In the genomic region with DNA sequence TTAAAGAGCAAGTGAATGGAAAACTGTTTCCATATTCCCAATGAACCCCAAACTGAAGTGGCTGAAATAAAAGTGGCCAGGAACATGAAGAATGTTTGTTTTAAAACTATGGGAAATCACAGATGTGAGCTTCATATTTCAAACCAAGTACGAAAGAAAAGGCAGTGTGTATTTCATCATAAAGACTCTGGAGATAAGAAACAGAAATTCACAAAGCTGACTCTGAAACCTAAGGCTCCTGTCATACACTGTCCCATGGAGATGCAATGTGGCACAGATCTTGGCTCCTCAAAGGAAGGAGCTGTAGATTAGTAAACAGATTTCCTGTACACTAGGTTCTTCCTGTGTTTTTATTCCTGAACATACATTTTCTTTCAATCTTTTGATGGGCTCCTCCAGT, we compare ENCODE assay signal across 24 cellular contexts.
DNase-seq lines count a peak whose midpoint lies in the region; ATAC-seq and TF ChIP-seq lines count a peak whose summit lies in the region.
"Had no signal": no experiment of that assay in that cellular context is flagged by ENCODE, and none has a peak within 500 bp of the region (broad histone marks: within the 10 kb centered on the region; RNA-seq: fewer than 3 reads in every experiment).

No MANE protein-coding gene starts in this region.

- in situ Hi-C loops in Panc1 (cut with HindIII; ENCODE audit: low pct_unique_long_range_greater_than_20kb, low sequenced_read_pairs): no loop called here

- no CpG with 5 or more reads among the region's 1 CpG for WGBS in mesendoderm (ENCODE audit: extremely low coverage, insufficient coverage, low lambda C conversion rate)

- no TSS peak for BruUV-seq in Caco-2 (replicated peaks; lab: Mats Ljungman, UMichigan)
- BruUV-seq in Panc1 (replicated peaks; lab: Mats Ljungman, UMichigan): TSS peak; percentile 24

- no peak overlapping the region for H3K9ac ChIP-seq in mesendoderm (ENCODE audit: low read length)
- H3K9ac ChIP-seq: BLaER1 had no signal

- no peak overlapping the region for H3K4me2 ChIP-seq in mesendoderm (ENCODE audit: low read length)
- H3K4me2 ChIP-seq: BLaER1 had no signal

- no peak overlapping the region for H3K4me3 Mint-ChIP-seq in Caco-2 (ENCODE audit: unreplicated experiment)
- H3K4me3 Mint-ChIP-seq in endothelial cell (ENCODE audit: unreplicated experiment): no peak overlapping the region
- no peak overlapping the region for H3K4me3 Mint-ChIP-seq in mesothelial cell of epicardium
- H3K4me3 Mint-ChIP-seq in activated naive CD4-positive, alpha-beta T cell treated with anti-CD3 and anti-CD28 coated beads, Interleukin-2, amount 10 ng/mL, durations not matched to agents 7 days and 5 days: no peak overlapping the region
- H3K4me3 Mint-ChIP-seq: activated CD4-positive, alpha-beta memory T cell treated with anti-CD3 and anti-CD28 coated beads, Interleukin-2, amount 10 ng/mL, durations not matched to agents 7 days and 5 days; activated naive CD4-positive, alpha-beta T cell treated with anti-CD3 and anti-CD28 coated beads, Interleukin-2, amount 50 U/mL, for 24 hours had no signal

- H3K27ac Mint-ChIP-seq in Caco-2 (ENCODE audit: unreplicated experiment): peak overlapping the region; percentile 79
- peak overlapping the region; percentile 1 for H3K27ac Mint-ChIP-seq in endothelial cell (ENCODE audit: unreplicated experiment)
- H3K27ac Mint-ChIP-seq in mesothelial cell of epicardium: peak overlapping the region; percentile 84
- no peak overlapping the region for H3K27ac Mint-ChIP-seq in activated naive CD4-positive, alpha-beta T cell treated with anti-CD3 and anti-CD28 coated beads, Interleukin-2, amount 10 ng/mL, durations not matched to agents 7 days and 5 days
- H3K27ac Mint-ChIP-seq: activated CD4-positive, alpha-beta memory T cell treated with anti-CD3 and anti-CD28 coated beads, Interleukin-2, amount 10 ng/mL, durations not matched to agents 7 days and 5 days; activated naive CD4-positive, alpha-beta T cell treated with anti-CD3 and anti-CD28 coated beads, Interleukin-2, amount 50 U/mL, for 24 hours; activated T-helper 2 cell treated with anti-CD3 and anti-CD28 coated beads, Interferon-gamma antibody, Interleukin-2, Interleukin-4, amounts not matched to agents 10 μg/mL and 5 μg/mL and 100 μg/mL, durations not matched to agents 14 hours and 24 hours and 36 hours had no signal

- TF ChIP-seq CTCF in Caco-2 (IDR thresholded peaks at IDR 0.05; ENCODE audit: insufficient read depth in 1 of 2, low read depth in 1 of 2, low read length in 1 of 2, severe bottlenecking in 1 of 2, unreplicated experiment in 1 of 2) (no peak), Panc1 (IDR thresholded peaks at IDR 0.05) (no peak), endothelial cell (IDR thresholded peaks at IDR 0.05; ENCODE audit: unreplicated experiment) (no peak), mesothelial cell of epicardium (IDR thresholded peaks at IDR 0.05; ENCODE audit: unreplicated experiment) (no peak)

- H2AK5ac ChIP-seq in mesendoderm (ENCODE audit: low read length): no peak overlapping the region

- H3K79me1 ChIP-seq in mesendoderm (ENCODE audit: low read length): no peaks in the 10 kb centered on the region

- H3K36me3 Mint-ChIP-seq in Caco-2 (ENCODE audit: insufficient read depth, unreplicated experiment): peaks cover 86% of the 10 kb centered on the region
- H3K36me3 Mint-ChIP-seq in endothelial cell (ENCODE audit: low read depth, unreplicated experiment): peaks cover 14% of the 10 kb centered on the region
- peaks cover 56% of the 10 kb centered on the region for H3K36me3 Mint-ChIP-seq in mesothelial cell of epicardium
- H3K36me3 Mint-ChIP-seq in activated naive CD4-positive, alpha-beta T cell treated with anti-CD3 and anti-CD28 coated beads, Interleukin-2, amount 10 ng/mL, durations not matched to agents 7 days and 5 days: peaks cover 54% of the 10 kb centered on the region

- CTCF ChIA-PET in Caco-2 (lab: Charles Lee): interaction anchor here (2.4 kb wide), 1 partner anchor 50 kb away, joined by 7 read pairs; no protein-coding TSS in a partner anchor
- CTCF ChIA-PET in Panc1 (lab: Charles Lee): no interaction called here
- CTCF ChIA-PET in activated naive CD4-positive, alpha-beta T cell treated with anti-CD3 and anti-CD28 coated beads, Interleukin-2, amount 10 ng/mL, durations not matched to agents 7 days and 5 days (lab: Charles Lee): no interaction called here

- no peak overlapping the region for H3K4ac ChIP-seq in mesendoderm (ENCODE audit: low read depth, low read length)

- H3K79me2 ChIP-seq in mesendoderm (ENCODE audit: control insufficient read depth, insufficient read depth, low read length): no peaks in the 10 kb centered on the region

- peaks cover 5% of the 10 kb centered on the region; the same call in 1 of the 2 replicates for H3K4me1 ChIP-seq in Caco-2
- H3K4me1 ChIP-seq in Panc1 (ENCODE audit: control insufficient read depth, insufficient read depth, low read length): no peaks in the 10 kb centered on the region
- no peaks in the 10 kb centered on the region for H3K4me1 ChIP-seq in mesendoderm (ENCODE audit: control insufficient read depth, low read depth, low read length)
- H3K4me1 ChIP-seq: ascending aorta, BLaER1, right lobe of liver had no signal

- H2BK5ac ChIP-seq in mesendoderm (ENCODE audit: low read length): no peak overlapping the region

- intact Hi-C loops in Caco-2 (cut with micrococcal nuclease; ENCODE audit: unreplicated experiment) (no loop called here), Panc1 (cut with micrococcal nuclease; ENCODE audit: unreplicated experiment) (no loop called here)

- no peak overlapping the region for H3K27ac ChIP-seq in Panc1 (ENCODE audit: low read length)
- H3K27ac ChIP-seq in mesendoderm (ENCODE audit: low read depth, low read length): no peak overlapping the region
- H3K27ac ChIP-seq: ascending aorta, BLaER1, dorsolateral prefrontal cortex, right lobe of liver, tibial nerve had no signal

- no peaks in the 10 kb centered on the region for H3K9me3 Mint-ChIP-seq in Caco-2 (ENCODE audit: unreplicated experiment)
- H3K9me3 Mint-ChIP-seq in endothelial cell (ENCODE audit: unreplicated experiment): no peaks in the 10 kb centered on the region
- H3K9me3 Mint-ChIP-seq in mesothelial cell of epicardium: no peaks in the 10 kb centered on the region
- no peaks in the 10 kb centered on the region for H3K9me3 Mint-ChIP-seq in activated naive CD4-positive, alpha-beta T cell treated with anti-CD3 and anti-CD28 coated beads, Interleukin-2, amount 10 ng/mL, durations not matched to agents 7 days and 5 days
- H3K9me3 Mint-ChIP-seq: activated CD4-positive, alpha-beta memory T cell treated with anti-CD3 and anti-CD28 coated beads, Interleukin-2, amount 10 ng/mL, durations not matched to agents 7 days and 5 days; activated naive CD4-positive, alpha-beta T cell treated with anti-CD3 and anti-CD28 coated beads, Interleukin-2, amount 50 U/mL, for 24 hours; activated T-helper 2 cell treated with anti-CD3 and anti-CD28 coated beads, Interferon-gamma antibody, Interleukin-2, Interleukin-4, amounts not matched to agents 10 μg/mL and 5 μg/mL and 100 μg/mL, durations not matched to agents 14 hours and 24 hours and 36 hours had no signal

- H4K8ac ChIP-seq in mesendoderm (ENCODE audit: low read depth, low read length): no peak overlapping the region

- POLR2A ChIA-PET in Caco-2 (lab: Charles Lee): no interaction called here
- POLR2A ChIA-PET in Panc1 (lab: Charles Lee): no interaction called here

- H3K4me3 ChIP-seq in Caco-2 (ENCODE audit: low read depth, low read length) (no peak overlapping the region), Panc1 (ENCODE audit: low read depth in 2 of 2, low read length in 2 of 2) (no peak overlapping the region), mesendoderm (ENCODE audit: low read length) (no peak overlapping the region)
- H3K4me3 ChIP-seq: ascending aorta, BLaER1, dorsolateral prefrontal cortex, HAP-1, right lobe of liver, tibial nerve had no signal

- no peak overlapping the region for H2BK120ac ChIP-seq in mesendoderm (ENCODE audit: low read depth, low read length)

- H2BK15ac ChIP-seq in mesendoderm (replicated peaks; ENCODE audit: low read depth): no peak overlapping the region

- H3K56ac ChIP-seq in mesendoderm (ENCODE audit: low read length): no peak overlapping the region

- H3K23ac ChIP-seq in mesendoderm (ENCODE audit: low read length): no peak overlapping the region

- H3K9me3 ChIP-seq in Caco-2 (no peaks in the 10 kb centered on the region), Panc1 (ENCODE audit: control insufficient read depth, insufficient read depth, low read depth, low read length) (no peaks in the 10 kb centered on the region)
- H3K9me3 ChIP-seq: ascending aorta, BLaER1, HAP-1, right lobe of liver, tibial nerve had no signal

- H3K27me3 Mint-ChIP-seq in Caco-2 (ENCODE audit: insufficient read depth, unreplicated experiment): no peaks in the 10 kb centered on the region
- no peaks in the 10 kb centered on the region for H3K27me3 Mint-ChIP-seq in endothelial cell (ENCODE audit: unreplicated experiment)
- no peaks in the 10 kb centered on the region for H3K27me3 Mint-ChIP-seq in mesothelial cell of epicardium (ENCODE audit: low read depth)
- H3K27me3 Mint-ChIP-seq in activated naive CD4-positive, alpha-beta T cell treated with anti-CD3 and anti-CD28 coated beads, Interleukin-2, amount 10 ng/mL, durations not matched to agents 7 days and 5 days: no peaks in the 10 kb centered on the region
- H3K27me3 Mint-ChIP-seq: activated CD4-positive, alpha-beta memory T cell treated with anti-CD3 and anti-CD28 coated beads, Interleukin-2, amount 10 ng/mL, durations not matched to agents 7 days and 5 days; activated naive CD4-positive, alpha-beta T cell treated with anti-CD3 and anti-CD28 coated beads, Interleukin-2, amount 50 U/mL, for 24 hours had no signal

- no peaks in the 10 kb centered on the region for H3K27me3 ChIP-seq in Caco-2 (replicated peaks; ENCODE audit: control insufficient read depth, insufficient read depth, low read length)
- no peaks in the 10 kb centered on the region for H3K27me3 ChIP-seq in Panc1 (ENCODE audit: control insufficient read depth, insufficient read depth, low read length)
- no peaks in the 10 kb centered on the region for H3K27me3 ChIP-seq in mesendoderm (ENCODE audit: insufficient read depth, low read length, poor library complexity)
- H3K27me3 ChIP-seq: ascending aorta, BLaER1, dorsolateral prefrontal cortex, right lobe of liver, tibial nerve had no signal

- DNase-seq in Caco-2: no peak
- no peak for DNase-seq in Panc1 (ENCODE audit: low read depth, low spot score)
- no peak for DNase-seq in endothelial cell (ENCODE audit: low spot score)
- no peak for DNase-seq in mesothelial cell of epicardium (ENCODE audit: low spot score in 2 of 2, unreplicated experiment in 2 of 2)
- no peak for DNase-seq in activated naive CD4-positive, alpha-beta T cell treated with anti-CD3 and anti-CD28 coated beads, Interleukin-2, amount 10 ng/mL, durations not matched to agents 7 days and 5 days
- no peak for DNase-seq in mesendoderm
- no peak for DNase-seq in stimulated activated CD8-positive, alpha-beta memory T cell treated with anti-CD3 and anti-CD28 coated beads, Interleukin-4, amount 100 ng/mL, for 48 hours
- DNase-seq: activated CD4-positive, alpha-beta memory T cell treated with anti-CD3 and anti-CD28 coated beads, Interleukin-2, amount 10 ng/mL, durations not matched to agents 7 days and 5 days; activated CD4-positive, CD25-positive, alpha-beta regulatory T cell treated with anti-CD3 and anti-CD28 coated beads, Interleukin-2, amount 50 U/mL, for 72 hours; COR-L47; DMS53; dorsolateral prefrontal cortex; hypothalamus; NCI-H1436; NCI-H2081 treated with DMSO at 0.1 percent for 48 hours; NCI-H748 treated with DMSO at 0.1 percent for 48 hours; right lobe of liver; SIG-M5 had no signal

- H3K18ac ChIP-seq in mesendoderm (ENCODE audit: low read length): no peak overlapping the region

- no peak overlapping the region for H4K5ac ChIP-seq in mesendoderm (ENCODE audit: low read length)

- no peaks in the 10 kb centered on the region; the same call in 1 of the 2 replicates for H3K36me3 ChIP-seq in Caco-2 (ENCODE audit: control insufficient read depth, insufficient read depth, low read length)
- H3K36me3 ChIP-seq in Panc1 (ENCODE audit: control insufficient read depth, insufficient read depth, low read length): peaks cover 47% of the 10 kb centered on the region
- H3K36me3 ChIP-seq in mesendoderm (ENCODE audit: control insufficient read depth, insufficient read depth, low read length): peaks cover 4% of the 10 kb centered on the region

- H3K4me1 Mint-ChIP-seq in Caco-2 (ENCODE audit: low read depth, unreplicated experiment) (peaks cover 18% of the 10 kb centered on the region), endothelial cell (ENCODE audit: unreplicated experiment) (peaks cover 23% of the 10 kb centered on the region), mesothelial cell of epicardium (peaks cover 21% of the 10 kb centered on the region)
- peaks cover 4% of the 10 kb centered on the region for H3K4me1 Mint-ChIP-seq in activated naive CD4-positive, alpha-beta T cell treated with anti-CD3 and anti-CD28 coated beads, Interleukin-2, amount 10 ng/mL, durations not matched to agents 7 days and 5 days
- H3K4me1 Mint-ChIP-seq: activated naive CD4-positive, alpha-beta T cell treated with anti-CD3 and anti-CD28 coated beads, Interleukin-2, amount 50 U/mL, for 24 hours had no signal

- no peak for ATAC-seq in Panc1
